Comparison of ENCODE assay signal across 12 cellular contexts in the genomic region with DNA sequence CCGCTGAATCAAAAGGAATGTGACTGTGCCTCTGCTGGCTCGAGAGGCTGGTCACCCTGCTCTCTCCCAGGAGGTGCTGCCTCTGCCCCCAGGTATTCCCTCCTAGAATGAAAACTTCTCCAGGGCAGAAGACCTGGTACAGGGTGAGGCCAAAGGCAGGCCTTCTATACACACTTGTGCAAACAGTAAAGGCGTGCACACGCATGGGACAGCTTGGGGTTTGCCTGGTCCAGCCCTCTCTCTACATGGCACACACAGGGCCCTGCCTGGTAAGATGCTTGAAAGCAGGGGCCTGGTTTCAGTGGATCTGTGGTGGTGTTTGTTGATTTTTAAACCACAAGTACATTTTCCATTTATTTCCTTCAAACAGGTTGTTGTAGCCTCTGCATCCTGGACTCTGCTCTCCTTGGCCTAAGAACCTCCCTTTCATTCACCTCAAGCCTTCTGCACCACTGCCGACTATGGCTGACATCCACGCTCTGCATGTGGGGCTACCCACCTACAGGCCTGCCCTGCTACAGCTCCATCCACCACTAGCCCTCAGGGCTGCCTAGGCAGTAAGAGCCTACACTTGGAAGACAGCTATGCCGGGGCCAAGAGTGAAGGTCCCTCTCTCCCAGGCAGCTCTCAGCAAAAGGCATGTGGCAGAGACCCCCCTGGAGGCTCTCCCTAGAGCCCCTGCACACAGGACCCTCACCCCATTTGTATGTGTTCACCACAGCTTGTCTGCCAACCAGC.
A peak's percentile ranks its signal among the peaks of the same experiment; 100 is the strongest.
DNase-seq lines count a peak whose midpoint lies in the region; ATAC-seq and TF ChIP-seq lines count a peak whose summit lies in the region.
"Had no signal": no experiment of that assay in that cellular context is flagged by ENCODE, and none has a peak within 500 bp of the region (broad histone marks: within the 10 kb centered on the region; RNA-seq: fewer than 3 reads in every experiment).

No MANE protein-coding gene starts in this region.

- intact Hi-C loops in esophagus muscularis mucosa (cut with DNase I) (no loop called here), aorta (cut with DNase I) (no loop called here)

- H3K4me3 ChIP-seq in esophagus muscularis mucosa (no peak overlapping the region), aorta (ENCODE audit: low read length in 2 of 2) (no peak overlapping the region)
- H3K4me3 ChIP-seq: GM23248 had no signal

- no peak for TF ChIP-seq EP300 in esophagus muscularis mucosa (IDR thresholded peaks at IDR 0.05)

- ATAC-seq in T-helper 17 cell (no peak), aorta (ENCODE audit: low FRiP score) (peak; percentile 33)
- ATAC-seq: CD8-positive, alpha-beta T cell had no signal

- TF ChIP-seq CTCF in esophagus muscularis mucosa (IDR thresholded peaks at IDR 0.05) (no peak), nephron progenitor cell (IDR thresholded peaks at IDR 0.05) (no peak)

- peaks cover 13 to 30% (median 20%) of the 10 kb centered on the region in 4 donors for H3K4me1 ChIP-seq in esophagus muscularis mucosa
- no peaks in the 10 kb centered on the region for H3K4me1 ChIP-seq in aorta (ENCODE audit: control insufficient read depth in 1 of 2, insufficient read depth in 2 of 2, low read length in 2 of 2)

- peaks cover 4% of the 10 kb centered on the region for H3K4me1 Mint-ChIP-seq in T-helper 17 cell
- peaks cover 12% of the 10 kb centered on the region for H3K4me1 Mint-ChIP-seq in nephron progenitor cell
- H3K4me1 Mint-ChIP-seq: CD14-positive monocyte had no signal

- DNase-seq in T-helper 17 cell (no peak), esophagus muscularis mucosa (ENCODE audit: extremely low spot score) (peak; percentile 86), nephron progenitor cell (no peak), aorta (no peak), LoVo (ENCODE audit: low spot score) (no peak), SKM-1 (lab: John Stamatoyannopoulos, UW; ENCODE audit: unreplicated experiment) (no peak)
- DNase-seq: CD8-positive, alpha-beta T cell; COR-L47; EL; GM23248; H7 had no signal

- H3K36me3 ChIP-seq in esophagus muscularis mucosa (no peaks in the 10 kb centered on the region), aorta (ENCODE audit: control insufficient read depth in 1 of 2, insufficient read depth in 2 of 2, low read length in 1 of 2) (no peaks in the 10 kb centered on the region)

- no peaks in the 10 kb centered on the region for H3K36me3 Mint-ChIP-seq in T-helper 17 cell (ENCODE audit: low read depth)
- no peaks in the 10 kb centered on the region for H3K36me3 Mint-ChIP-seq in nephron progenitor cell (ENCODE audit: low read depth)
- H3K36me3 Mint-ChIP-seq: CD14-positive monocyte; CD8-positive, alpha-beta T cell had no signal

- H3K27ac Mint-ChIP-seq in T-helper 17 cell (peak overlapping the region; percentile 72), nephron progenitor cell (peak overlapping the region; percentile 6)
- H3K27ac Mint-ChIP-seq: CD8-positive, alpha-beta T cell had no signal

- peaks cover 7% of the 10 kb centered on the region for H3K27me3 Mint-ChIP-seq in T-helper 17 cell
- peaks cover 7% of the 10 kb centered on the region for H3K27me3 Mint-ChIP-seq in nephron progenitor cell (ENCODE audit: low read depth, poor library complexity)

- H3K9me3 ChIP-seq in T-helper 17 cell (ENCODE audit: control insufficient read depth, low read length, poor library complexity, severe bottlenecking) (no peaks in the 10 kb centered on the region), esophagus muscularis mucosa (no peaks in the 10 kb centered on the region), aorta (ENCODE audit: control insufficient read depth, low read length) (no peaks in the 10 kb centered on the region)

- peaks cover 7% of the 10 kb centered on the region for H3K9me3 Mint-ChIP-seq in nephron progenitor cell
- H3K9me3 Mint-ChIP-seq: CD8-positive, alpha-beta T cell had no signal

- H3K27me3 ChIP-seq in esophagus muscularis mucosa: no peaks in the 10 kb centered on the region
- no peaks in the 10 kb centered on the region for H3K27me3 ChIP-seq in aorta (ENCODE audit: control insufficient read depth in 1 of 2, insufficient read depth in 2 of 2, low read length in 1 of 2)

- H3K4me3 Mint-ChIP-seq in T-helper 17 cell (no peak overlapping the region), nephron progenitor cell (no peak overlapping the region)
- H3K4me3 Mint-ChIP-seq: CD14-positive monocyte; CD8-positive, alpha-beta T cell had no signal

- TF ChIP-seq POLR2A in esophagus muscularis mucosa (IDR thresholded peaks at IDR 0.05; ENCODE audit: low read depth): no peak

- no peak overlapping the region for H3K27ac ChIP-seq in esophagus muscularis mucosa (replicated peaks in 1 of 4)
- H3K27ac ChIP-seq in aorta (ENCODE audit: low read depth in 1 of 2, low read length in 2 of 2): no peak overlapping the region
- H3K27ac ChIP-seq: GM23248 had no signal

- 93% methylated on average over 5 of the region's 7 CpGs for WGBS in esophagus muscularis mucosa
- 96% methylated on average over 7 of the region's 7 CpGs for WGBS in aorta, 2 donors
